Comparison of ENCODE assay signal across 19 cellular contexts in the genomic region with DNA sequence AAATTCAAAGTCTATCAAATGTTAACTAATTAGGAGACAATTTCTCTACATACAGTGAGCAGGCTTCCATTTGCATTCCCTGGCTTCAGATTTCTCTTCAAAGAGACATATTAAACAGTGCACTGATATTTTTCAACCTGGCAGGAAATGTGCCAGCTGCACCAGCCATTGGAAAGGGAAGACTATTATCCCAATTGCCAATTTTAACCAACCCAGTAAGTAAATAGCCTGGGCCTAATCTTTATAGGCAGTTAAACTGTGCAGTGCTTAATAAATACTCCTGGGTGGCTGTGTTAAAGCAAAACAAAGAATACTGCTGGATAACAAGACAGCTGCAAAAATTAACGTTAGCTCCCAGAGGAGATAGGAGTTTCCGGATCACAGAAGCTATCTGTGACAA.
DNase-seq lines count a peak whose midpoint lies in the region; ATAC-seq and TF ChIP-seq lines count a peak whose summit lies in the region.
"Had no signal": no experiment of that assay in that cellular context is flagged by ENCODE, and none has a peak within 500 bp of the region (broad histone marks: within the 10 kb centered on the region; RNA-seq: fewer than 3 reads in every experiment).

No MANE protein-coding gene starts in this region.

- no peak for TF ChIP-seq CTCF in body of pancreas (IDR thresholded peaks at IDR 0.05)

- TF ChIP-seq POLR2A in body of pancreas (IDR thresholded peaks at IDR 0.05) = no peak

- peak; percentile 53 for DNase-seq in NCI-H510A treated with DMSO at 0.1 percent for 48 hours (lab: John Stamatoyannopoulos, UW)
- no peak for DNase-seq in NCI-H510A (lab: John Stamatoyannopoulos, UW)
- peak; percentile 56 to 92 for DNase-seq in NCI-H2081 (lab: John Stamatoyannopoulos, UW)
- DNase-seq in body of pancreas = peak in 3 of 4 donors; percentile 19 to 63 (median 30)
- no peak for DNase-seq in NCI-H2171 treated with DMSO at 0.1 percent for 48 hours (lab: John Stamatoyannopoulos, UW)
- no peak for DNase-seq in SKM-1 treated with dmso at 0.1 percent for 144 hours (lab: John Stamatoyannopoulos, UW; ENCODE audit: unreplicated experiment)
- DNase-seq in NCI-H2107 (lab: John Stamatoyannopoulos, UW) = no peak
- DNase-seq: activated CD4-positive, alpha-beta memory T cell treated with anti-CD3 and anti-CD28 coated beads for 36 hours; activated gamma-delta T cell; activated naive CD8-positive, alpha-beta T cell treated with anti-CD3 and anti-CD28 coated beads, Interleukin-2, amount 50 U/mL, for 24 hours; brain microvascular endothelial cell; effector memory CD8-positive, alpha-beta T cell; gastrocnemius medialis; NCI-H446 treated with DMSO at 0.1 percent for 48 hours; stimulated activated CD4-positive, alpha-beta T cell treated with anti-CD3 and anti-CD28 coated beads, Interleukin-15, amount 100 ng/mL, for 24 hours had no signal

- intact Hi-C loops in body of pancreas (cut with DNase I) = no loop called here

- ATAC-seq in body of pancreas = peak; percentile 45
- no peak for ATAC-seq in GM21528 (IDR thresholded peaks at IDR 0.05; ENCODE audit: low FRiP score, unreplicated experiment)
- ATAC-seq: A549; activated naive CD8-positive, alpha-beta T cell treated with anti-CD3 and anti-CD28 coated beads, Interleukin-2, amount 50 U/mL, for 24 hours; effector memory CD8-positive, alpha-beta T cell; gastrocnemius medialis had no signal

- H3K4me3 ChIP-seq in body of pancreas = no peak overlapping the region
- H3K4me3 ChIP-seq: A549, esophagus muscularis mucosa, gastrocnemius medialis had no signal

- peaks cover 22% of the 10 kb centered on the region for H3K4me1 ChIP-seq in body of pancreas
- H3K4me1 ChIP-seq: gastrocnemius medialis had no signal

- no peaks in the 10 kb centered on the region for H3K36me3 ChIP-seq in body of pancreas (replicated peaks in 1 of 2; ENCODE audit: insufficient read depth in 1 of 2, low read depth in 2 of 2)
- H3K36me3 ChIP-seq: brain microvascular endothelial cell, esophagus muscularis mucosa, gastrocnemius medialis had no signal

- peak overlapping the region in 3 of 4 donors; percentile 16 to 66 (median 17) for H3K27ac ChIP-seq in body of pancreas
- H3K27ac ChIP-seq: A549, brain microvascular endothelial cell, esophagus muscularis mucosa, gastrocnemius medialis, KMS-11 had no signal

- H3K27me3 ChIP-seq in body of pancreas = no peaks in the 10 kb centered on the region
- H3K27me3 ChIP-seq: brain microvascular endothelial cell, esophagus muscularis mucosa, gastrocnemius medialis had no signal

- no peaks in the 10 kb centered on the region for H3K9me3 ChIP-seq in body of pancreas
- H3K9me3 ChIP-seq: A549, esophagus muscularis mucosa, gastrocnemius medialis had no signal

- 4 to 13% methylated on average over 2 of the region's 2 CpGs for WGBS in body of pancreas, 2 donors

Comparison
In these comparisons a context has a peak if more than half of its experiments do, and no peak if none do; other contexts are left out.
1. DNase-seq: peak in NCI-H510A treated with DMSO at 0.1 percent for 48 hours (single experiment), NCI-H2081 (2 of 2) and body of pancreas (3 of 4); none in NCI-H510A (single experiment), NCI-H2171 treated with DMSO at 0.1 percent for 48 hours (single experiment), SKM-1 treated with dmso at 0.1 percent for 144 hours (single experiment) and NCI-H2107 (single experiment).